21 cellular contexts compared by ENCODE assay signal in genomic region chr2:12882393-12882792, GRCh38.
DNase-seq lines count a peak whose midpoint lies in the region; ATAC-seq, FAIRE-seq and TF ChIP-seq lines count a peak whose summit lies in the region.
"Had no signal": no experiment of that assay in that cellular context is flagged by ENCODE, and none has a peak within 500 bp of the region (broad histone marks: within the 10 kb centered on the region; RNA-seq: fewer than 3 reads in every experiment).

No MANE protein-coding gene starts in this region.

- H3K79me2 ChIP-seq in K562 (ENCODE audit: control insufficient read depth, insufficient read depth, low read length) = no peaks in the 10 kb centered on the region

- no peaks in the 10 kb centered on the region for H3K9me3 Mint-ChIP-seq in activated CD4-positive, alpha-beta T cell treated with anti-CD3 and anti-CD28 coated beads for 36 hours (ENCODE audit: low read depth)
- H3K9me3 Mint-ChIP-seq: CD4-positive, alpha-beta T cell; CD8-positive, alpha-beta T cell had no signal

- no peak overlapping the region for H3K27ac ChIP-seq in K562 (ENCODE audit: extremely low read depth, low read depth, low read length)
- H3K27ac ChIP-seq in heart left ventricle = no peak overlapping the region
- H3K27ac ChIP-seq: 22Rv1; A549; BLaER1 treated with 17β-estradiol and CSF1 and Interleukin-3, amounts not matched to agents 10 nM and 100 nM; C4-2B had no signal

- no peak for TF ChIP-seq CTCF in K562 (IDR thresholded peaks at IDR 0.05 in 2 of 3, conservative IDR thresholded peaks at IDR 0.05 in 1 of 3; ENCODE audit: insufficient read depth in 2 of 3, low read depth in 1 of 3, low read length in 3 of 3)
- no peak for TF ChIP-seq CTCF in heart left ventricle (IDR thresholded peaks at IDR 0.05)

- no peak overlapping the region for H3K4me2 ChIP-seq in K562 (ENCODE audit: insufficient read depth, low read length)
- H3K4me2 ChIP-seq: A549; BLaER1 treated with 17β-estradiol and CSF1 and Interleukin-3, amounts not matched to agents 10 nM and 100 nM had no signal

- H3K4me1 Mint-ChIP-seq in activated CD4-positive, alpha-beta T cell treated with anti-CD3 and anti-CD28 coated beads for 36 hours = no peaks in the 10 kb centered on the region
- H3K4me1 Mint-ChIP-seq: B cell had no signal

- no peaks in the 10 kb centered on the region for H4K20me1 ChIP-seq in K562 (replicated peaks; ENCODE audit: control insufficient read depth, insufficient read depth, low read length)
- H4K20me1 ChIP-seq: BLaER1 treated with 17β-estradiol and CSF1 and Interleukin-3, amounts not matched to agents 10 nM and 100 nM had no signal

- TF ChIP-seq EP300 in K562 (IDR thresholded peaks at IDR 0.05; ENCODE audit: low read length) = no peak

- BruUV-seq in K562 (replicated peaks; lab: Mats Ljungman, UMichigan) = no TSS peak

- H3K27me3 ChIP-seq in K562 (ENCODE audit: control insufficient read depth in 2 of 2, insufficient read depth in 2 of 2, low read length in 2 of 2) (no peaks in the 10 kb centered on the region), heart left ventricle (no peaks in the 10 kb centered on the region)
- H3K27me3 ChIP-seq: BLaER1 treated with 17β-estradiol and CSF1 and Interleukin-3, amounts not matched to agents 10 nM and 100 nM had no signal

- POLR2A ChIA-PET in K562 (lab: Yijun Ruan, JAX) = no interaction called here
- POLR2A ChIA-PET in activated CD4-positive, alpha-beta T cell treated with anti-CD3 and anti-CD28 coated beads for 36 hours (lab: Charles Lee) = no interaction called here

- DNase-seq in NCI-H82 (lab: John Stamatoyannopoulos, UW) (peak; percentile 48), NCI-H82 treated with DMSO at 0.1 percent for 48 hours (lab: John Stamatoyannopoulos, UW; ENCODE audit: unreplicated experiment) (no peak), EH (ENCODE audit: low read depth) (peak; percentile 21), K562 (ENCODE audit: extremely low read depth in 1 of 4, low spot score in 3 of 4) (no peak), heart left ventricle (no peak)
- no peak for DNase-seq in activated CD4-positive, alpha-beta T cell treated with anti-CD3 and anti-CD28 coated beads for 36 hours
- DNase-seq: Caco-2; Calu3; CD4-positive, alpha-beta T cell; CD8-positive, alpha-beta T cell; DMS79 treated with DMSO at 0.1 percent for 48 hours; EL; GDM1 had no signal

- H3K4me3 Mint-ChIP-seq in activated CD4-positive, alpha-beta T cell treated with anti-CD3 and anti-CD28 coated beads for 36 hours = no peak overlapping the region
- H3K4me3 Mint-ChIP-seq: B cell; CD4-positive, alpha-beta T cell; CD8-positive, alpha-beta T cell had no signal

- 0% methylated on average over 1 of the region's 2 CpGs for WGBS in K562 (ENCODE audit: insufficient coverage, low coverage, missing lambda C conversion rate)
- 55 to 61% (median 58%) methylated on average over 2 of the region's 2 CpGs for WGBS in heart left ventricle, 4 donors

- intact Hi-C loops in K562 (cut with micrococcal nuclease) (loop anchor here (1.0 kb wide), 1 partner anchor 125 kb away; no protein-coding TSS in a partner anchor), heart left ventricle (cut with DNase I) (loop anchor here in 2 of 10 donors (5.0 kb wide), 2 partner anchors 45 to 55 kb away; no protein-coding TSS in a partner anchor)
- intact Hi-C loops in activated CD4-positive, alpha-beta T cell treated with anti-CD3 and anti-CD28 coated beads for 36 hours (cut with DNase I, micrococcal nuclease) = no loop called here

- no peaks in the 10 kb centered on the region for H3K27me3 Mint-ChIP-seq in activated CD4-positive, alpha-beta T cell treated with anti-CD3 and anti-CD28 coated beads for 36 hours
- H3K27me3 Mint-ChIP-seq: CD4-positive, alpha-beta T cell had no signal

- no peak overlapping the region for H2AFZ ChIP-seq in K562 (ENCODE audit: low read depth, low read length)

- CTCF ChIA-PET in K562 (lab: Yijun Ruan, JAX; ENCODE audit: low intra/inter-chr PET ratio) = interaction anchor here (1.9 kb wide), 1 partner anchor 125 kb away, joined by 9 read pairs; no protein-coding TSS in a partner anchor
- CTCF ChIA-PET in activated CD4-positive, alpha-beta T cell treated with anti-CD3 and anti-CD28 coated beads for 36 hours (lab: Charles Lee) = interaction anchor here (0.6 kb wide), 1 partner anchor 113 kb away, joined by 3 read pairs; no protein-coding TSS in a partner anchor

- in situ Hi-C loops in K562 (cut with MboI) = no loop called here

- no peak overlapping the region for H3K4me3 ChIP-seq in K562
- no peak overlapping the region for H3K4me3 ChIP-seq in heart left ventricle
- H3K4me3 ChIP-seq: A549; BLaER1 treated with 17β-estradiol and CSF1 and Interleukin-3, amounts not matched to agents 10 nM and 100 nM; GM12878 had no signal

- ATAC-seq in K562 = no peak
- no peak for ATAC-seq in activated CD4-positive, alpha-beta T cell treated with anti-CD3 and anti-CD28 coated beads for 36 hours
- no peak for ATAC-seq in heart left ventricle
- ATAC-seq: A549; CD8-positive, alpha-beta T cell; GM12878 had no signal

- no peaks in the 10 kb centered on the region for H3K36me3 Mint-ChIP-seq in activated CD4-positive, alpha-beta T cell treated with anti-CD3 and anti-CD28 coated beads for 36 hours (ENCODE audit: low read depth)
- H3K36me3 Mint-ChIP-seq: CD8-positive, alpha-beta T cell had no signal

- H3K27ac Mint-ChIP-seq in activated CD4-positive, alpha-beta T cell treated with anti-CD3 and anti-CD28 coated beads for 36 hours = no peak overlapping the region
- H3K27ac Mint-ChIP-seq: B cell; CD4-positive, alpha-beta T cell; CD8-positive, alpha-beta T cell had no signal

- H3K9me3 ChIP-seq in K562 (replicated peaks; ENCODE audit: control insufficient read depth, insufficient read depth, low read depth, low read length) (no peaks in the 10 kb centered on the region), heart left ventricle (no peaks in the 10 kb centered on the region)
- H3K9me3 ChIP-seq: A549; BLaER1 treated with 17β-estradiol and CSF1 and Interleukin-3, amounts not matched to agents 10 nM and 100 nM; Caco-2 had no signal

- TF ChIP-seq RAD21 in K562 (CRISPR knock-in tag; conservative IDR thresholded peaks at IDR 0.05 in 1 of 2, IDR thresholded peaks at IDR 0.05 in 1 of 2) = no peak

- H3K36me3 ChIP-seq in K562 (ENCODE audit: control insufficient read depth, insufficient read depth, low read length) (no peaks in the 10 kb centered on the region), heart left ventricle (no peaks in the 10 kb centered on the region)
- H3K36me3 ChIP-seq: BLaER1 treated with 17β-estradiol and CSF1 and Interleukin-3, amounts not matched to agents 10 nM and 100 nM had no signal

- no peaks in the 10 kb centered on the region for H3K9me1 ChIP-seq in K562 (ENCODE audit: control insufficient read depth, insufficient read depth, low read length)

- H3K4me1 ChIP-seq in K562 (replicated peaks in 1 of 2; ENCODE audit: control insufficient read depth in 2 of 2, insufficient read depth in 2 of 2, low read length in 2 of 2) (peaks cover 0 to 15% of the 10 kb centered on the region in 2 experiments; a peak in 3 of 5 replicates), heart left ventricle (peaks cover 13 to 26% (median 22%) of the 10 kb centered on the region in 12 donors)
- H3K4me1 ChIP-seq: A549, Caco-2 had no signal

- H3K9ac ChIP-seq in K562 (ENCODE audit: insufficient read depth in 1 of 2, low read depth in 2 of 2, low read length in 2 of 2) = no peak overlapping the region
- H3K9ac ChIP-seq: BLaER1 treated with 17β-estradiol and CSF1 and Interleukin-3, amounts not matched to agents 10 nM and 100 nM had no signal

- no peak for TF ChIP-seq POLR2A in K562 (conservative IDR thresholded peaks at IDR 0.05)
- no peak for TF ChIP-seq POLR2A in heart left ventricle (IDR thresholded peaks at IDR 0.05)

- no peak for FAIRE-seq in K562 (lab: Jason Lieb, UNC)
- FAIRE-seq: A549, GM12878, GM12892, GM18507 had no signal

TF ChIP-seq in K562, 482 proteins besides CTCF, POLR2A, EP300 and RAD21:
- TF ChIP-seq YY1 (IDR thresholded peaks at IDR 0.05; ENCODE audit: borderline replicate concordance in 1 of 3, control insufficient read depth in 1 of 3, extremely low read depth in 1 of 3, insufficient read depth in 3 of 3, insufficient read length in 1 of 3, insufficient replicate concordance in 2 of 3, low read depth in 1 of 3, low read length in 2 of 3) (no peak), VEZF1 (CRISPR knock-in tag; IDR thresholded peaks at IDR 0.05) (peak; percentile 36), ESRRB (CRISPR knock-in tag; IDR thresholded peaks at IDR 0.05; ENCODE audit: borderline replicate concordance) (no peak)

Comparison
In these comparisons a context has a peak if more than half of its experiments do, and no peak if none do; other contexts are left out.
1. DNase-seq: peak in NCI-H82 (single experiment) and EH (single experiment); none in NCI-H82 treated with DMSO at 0.1 percent for 48 hours (single experiment), K562 (0 of 4), activated CD4-positive, alpha-beta T cell treated with anti-CD3 and anti-CD28 coated beads for 36 hours (single experiment) and heart left ventricle (0 of 5).